ENCODE assay signal across 8 cellular contexts in the genomic region with DNA sequence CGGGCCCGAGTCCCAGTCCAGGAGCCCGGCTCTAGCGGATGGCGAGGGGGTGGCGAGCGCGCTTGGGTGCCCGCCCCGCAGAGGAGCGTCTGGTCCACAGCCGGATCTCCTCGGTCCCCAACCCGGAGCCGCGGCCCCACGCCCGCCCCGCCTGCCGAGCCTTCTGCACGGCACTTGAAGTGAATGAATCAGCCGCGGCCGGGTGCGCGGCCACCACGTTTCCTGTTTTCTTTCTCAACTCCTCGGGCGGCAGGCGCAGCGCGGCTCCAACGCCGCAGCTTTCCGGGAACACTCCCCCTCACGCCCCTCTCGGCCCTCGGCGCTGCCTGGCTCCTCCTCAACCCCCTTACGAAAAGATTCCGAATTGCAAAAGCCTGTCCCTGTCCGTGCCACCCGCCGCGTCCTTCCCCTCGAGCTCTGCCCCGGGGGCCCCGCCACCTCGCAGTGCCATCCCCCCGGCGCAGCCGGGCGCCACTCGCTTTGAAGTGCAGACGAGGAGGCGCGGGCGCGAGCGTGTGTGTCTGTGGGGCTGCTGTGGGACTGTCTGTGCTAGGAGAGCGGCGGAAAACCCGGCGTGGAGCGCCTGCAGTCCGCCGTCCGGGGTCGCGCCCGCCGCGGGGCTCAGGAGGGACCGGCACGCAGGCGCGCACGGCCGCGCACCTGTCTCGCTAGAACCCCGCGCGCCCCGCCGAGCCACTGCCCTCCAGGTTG.
DNase-seq lines count a peak whose midpoint lies in the region; ATAC-seq and TF ChIP-seq lines count a peak whose summit lies in the region.

No MANE protein-coding gene starts in this region.

- no peaks in the 10 kb centered on the region for H3K27me3 Mint-ChIP-seq in activated T-helper 2 cell treated with anti-CD3 and anti-CD28 coated beads, Interferon-gamma antibody, Interleukin-2, Interleukin-4, amounts not matched to agents 10 μg/mL and 5 μg/mL and 100 μg/mL, durations not matched to agents 14 hours and 24 hours and 36 hours (ENCODE audit: low read depth)
- peaks cover 42% of the 10 kb centered on the region for H3K27me3 Mint-ChIP-seq in neural crest cell (ENCODE audit: low read depth)
- no peaks in the 10 kb centered on the region for H3K27me3 Mint-ChIP-seq in stimulated activated naive CD8-positive, alpha-beta T cell treated with anti-CD3 and anti-CD28 coated beads, Interleukin-15, amount 100 ng/mL, for 72 hours

- ATAC-seq in GM18861 (IDR thresholded peaks at IDR 0.05; ENCODE audit: unreplicated experiment) (peak; percentile 53), HG03097 (IDR thresholded peaks at IDR 0.05; ENCODE audit: low FRiP score, unreplicated experiment) (peak; percentile 51)
- peak; percentile 83 for ATAC-seq in stimulated activated naive CD8-positive, alpha-beta T cell treated with anti-CD3 and anti-CD28 coated beads, Interleukin-15, amount 100 ng/mL, for 72 hours

- TF ChIP-seq CTCF in neural crest cell (conservative IDR thresholded peaks at IDR 0.05), result no peak

- H3K9me3 Mint-ChIP-seq in activated T-helper 2 cell treated with anti-CD3 and anti-CD28 coated beads, Interferon-gamma antibody, Interleukin-2, Interleukin-4, amounts not matched to agents 10 μg/mL and 5 μg/mL and 100 μg/mL, durations not matched to agents 14 hours and 24 hours and 36 hours, result no peaks in the 10 kb centered on the region
- H3K9me3 Mint-ChIP-seq in neural crest cell, result no peaks in the 10 kb centered on the region
- H3K9me3 Mint-ChIP-seq in stimulated activated naive CD8-positive, alpha-beta T cell treated with anti-CD3 and anti-CD28 coated beads, Interleukin-15, amount 100 ng/mL, for 72 hours, result no peaks in the 10 kb centered on the region

- H3K4me1 Mint-ChIP-seq in activated T-helper 2 cell treated with anti-CD3 and anti-CD28 coated beads, Interferon-gamma antibody, Interleukin-2, Interleukin-4, amounts not matched to agents 10 μg/mL and 5 μg/mL and 100 μg/mL, durations not matched to agents 14 hours and 24 hours and 36 hours (ENCODE audit: low read depth), result peaks cover 50% of the 10 kb centered on the region
- peaks cover 23% of the 10 kb centered on the region for H3K4me1 Mint-ChIP-seq in neural crest cell
- H3K4me1 Mint-ChIP-seq in stimulated activated naive CD8-positive, alpha-beta T cell treated with anti-CD3 and anti-CD28 coated beads, Interleukin-15, amount 100 ng/mL, for 72 hours, result peaks cover 25% of the 10 kb centered on the region

- H3K27ac Mint-ChIP-seq in activated T-helper 2 cell treated with anti-CD3 and anti-CD28 coated beads, Interferon-gamma antibody, Interleukin-2, Interleukin-4, amounts not matched to agents 10 μg/mL and 5 μg/mL and 100 μg/mL, durations not matched to agents 14 hours and 24 hours and 36 hours, result peak overlapping the region; percentile 95
- no peak overlapping the region for H3K27ac Mint-ChIP-seq in neural crest cell (ENCODE audit: unreplicated experiment)
- peak overlapping the region; percentile 89 to 98 for H3K27ac Mint-ChIP-seq in stimulated activated naive CD8-positive, alpha-beta T cell treated with anti-CD3 and anti-CD28 coated beads, Interleukin-15, amount 100 ng/mL, for 72 hours

- H3K4me3 Mint-ChIP-seq in activated T-helper 2 cell treated with anti-CD3 and anti-CD28 coated beads, Interferon-gamma antibody, Interleukin-2, Interleukin-4, amounts not matched to agents 10 μg/mL and 5 μg/mL and 100 μg/mL, durations not matched to agents 14 hours and 24 hours and 36 hours (ENCODE audit: low read depth), result peak overlapping the region; percentile 88
- H3K4me3 Mint-ChIP-seq in neural crest cell, result peak overlapping the region; percentile 90
- peak overlapping the region; percentile 85 to 96 for H3K4me3 Mint-ChIP-seq in stimulated activated naive CD8-positive, alpha-beta T cell treated with anti-CD3 and anti-CD28 coated beads, Interleukin-15, amount 100 ng/mL, for 72 hours

- peak; percentile 45 for DNase-seq in 8988T
- DNase-seq in RPMI7951 (ENCODE audit: low read depth), result peak; percentile 86
- DNase-seq in activated T-helper 2 cell treated with anti-CD3 and anti-CD28 coated beads, Interferon-gamma antibody, Interleukin-2, Interleukin-4, amounts not matched to agents 10 μg/mL and 5 μg/mL and 100 μg/mL, durations not matched to agents 14 hours and 24 hours and 36 hours (ENCODE audit: low spot score), result peak; percentile 88
- DNase-seq in fibroblast of the conjunctiva (ENCODE audit: low read depth), result peak; percentile 59
- peak; percentile 52 for DNase-seq in neural crest cell (ENCODE audit: low read depth, low spot score)
- DNase-seq in stimulated activated naive CD8-positive, alpha-beta T cell treated with anti-CD3 and anti-CD28 coated beads, Interleukin-15, amount 100 ng/mL, for 72 hours, result peak; percentile 92 to 95

- H3K36me3 Mint-ChIP-seq in activated T-helper 2 cell treated with anti-CD3 and anti-CD28 coated beads, Interferon-gamma antibody, Interleukin-2, Interleukin-4, amounts not matched to agents 10 μg/mL and 5 μg/mL and 100 μg/mL, durations not matched to agents 14 hours and 24 hours and 36 hours (ENCODE audit: low read depth), result peaks cover 45% of the 10 kb centered on the region
- H3K36me3 Mint-ChIP-seq in neural crest cell (ENCODE audit: low read depth), result no peaks in the 10 kb centered on the region

- intact Hi-C loops in activated T-helper 2 cell treated with anti-CD3 and anti-CD28 coated beads, Interferon-gamma antibody, Interleukin-2, Interleukin-4, amounts not matched to agents 10 μg/mL and 5 μg/mL and 100 μg/mL, durations not matched to agents 14 hours and 24 hours and 36 hours (cut with micrococcal nuclease), result loop anchor here (1.0 to 10.0 kb wide), 7 partner anchors 60 to 1867 kb away; partner anchors contain the start of gene PLK2

Comparison
In these comparisons a context has a peak if more than half of its experiments do, and no peak if none do; other contexts are left out.
1. Peak in every context shown above with its lines: DNase-seq and ATAC-seq.